ENCODE assay signal across 2 cellular contexts in genomic region chr1:12658531-12659453, GRCh38.
TF ChIP-seq lines count a peak whose summit lies in the region.

No MANE protein-coding gene starts in this region.

TF ChIP-seq in HEK293, 187 proteins besides CTCF, POLR2A, EP300 and RAD21:
- TF ChIP-seq IKZF3 (tag by site-specific recombination; IDR thresholded peaks at IDR 0.05) (peak; percentile 61; the same call in 1 of the 2 replicates), ZNF692 (tag by site-specific recombination; IDR thresholded peaks at IDR 0.05) (0 out of 2 replicates have a peak, but pooled peaks have one; percentile 28), ZNF391 (tag by site-specific recombination; IDR thresholded peaks at IDR 0.05; ENCODE audit: borderline replicate concordance, low read depth) (peak; percentile 41; the same call in 1 of the 2 replicates), ZNF2 (tag by site-specific recombination; IDR thresholded peaks at IDR 0.05) (peak; percentile 47; the same call in 1 of the 2 replicates), ZNF335 (tag by site-specific recombination; conservative IDR thresholded peaks at IDR 0.05) (peak; percentile 62), ZNF654 (tag by site-specific recombination; IDR thresholded peaks at IDR 0.05; ENCODE audit: low read depth) (peak; percentile 94), SETDB1 (IDR thresholded peaks at IDR 0.05; ENCODE audit: insufficient read length, low read length) (no peak), ATF2 (tag by site-specific recombination; IDR thresholded peaks at IDR 0.05; ENCODE audit: low read depth) (no peak), ZNF366 (tag by site-specific recombination; conservative IDR thresholded peaks at IDR 0.05) (peak; percentile 69)
- TF ChIP-seq, protein P1, sequence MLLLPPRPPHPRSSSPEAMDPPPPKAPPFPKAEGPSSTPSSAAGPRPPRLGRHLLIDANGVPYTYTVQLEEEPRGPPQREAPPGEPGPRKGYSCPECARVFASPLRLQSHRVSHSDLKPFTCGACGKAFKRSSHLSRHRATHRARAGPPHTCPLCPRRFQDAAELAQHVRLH (tag by site-specific recombination; IDR thresholded peaks at IDR 0.05) = 0 out of 2 replicates have a peak, but pooled peaks have one; percentile 33
TF ChIP-seq in HEK293: peak in this region for 8.

TF ChIP-seq in HepG2, 621 proteins besides CTCF, POLR2A, EP300 and RAD21 (continues in another document):
- TF ChIP-seq ZNF292 (CRISPR knock-in tag; IDR thresholded peaks at IDR 0.05; ENCODE audit: borderline replicate concordance, low read depth) = no peak
- peak; percentile 96 for TF ChIP-seq SMC3 (IDR thresholded peaks at IDR 0.05; ENCODE audit: low read length)
- TF ChIP-seq KAT8 (CRISPR knock-in tag; IDR thresholded peaks at IDR 0.05) = 0 out of 2 replicates have a peak, but pooled peaks have one; percentile 17
- no peak for TF ChIP-seq TGIF2 (CRISPR knock-in tag; IDR thresholded peaks at IDR 0.05)
- TF ChIP-seq RXRA (CRISPR knock-in tag; IDR thresholded peaks at IDR 0.05) = no peak
- TF ChIP-seq MED8 (CRISPR knock-in tag; IDR thresholded peaks at IDR 0.05; ENCODE audit: insufficient replicate concordance) = no peak
- peak; percentile 88 for TF ChIP-seq RFX1 (IDR thresholded peaks at IDR 0.05)
- TF ChIP-seq IRF2 (CRISPR knock-in tag; IDR thresholded peaks at IDR 0.05) = 0 out of 2 replicates have a peak, but pooled peaks have one; percentile 32
- TF ChIP-seq, protein P2, sequence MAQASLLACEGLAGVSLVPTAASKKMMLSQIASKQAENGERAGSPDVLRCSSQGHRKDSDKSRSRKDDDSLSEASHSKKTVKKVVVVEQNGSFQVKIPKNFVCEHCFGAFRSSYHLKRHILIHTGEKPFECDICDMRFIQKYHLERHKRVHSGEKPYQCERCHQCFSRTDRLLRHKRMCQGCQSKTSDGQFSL (CRISPR knock-in tag; IDR thresholded peaks at IDR 0.05) = no peak
- no peak for TF ChIP-seq ZNF598 (CRISPR knock-in tag; IDR thresholded peaks at IDR 0.05; ENCODE audit: borderline replicate concordance)
- no peak for TF ChIP-seq ZNF792 (CRISPR knock-in tag; IDR thresholded peaks at IDR 0.05)
- TF ChIP-seq, protein P3, sequence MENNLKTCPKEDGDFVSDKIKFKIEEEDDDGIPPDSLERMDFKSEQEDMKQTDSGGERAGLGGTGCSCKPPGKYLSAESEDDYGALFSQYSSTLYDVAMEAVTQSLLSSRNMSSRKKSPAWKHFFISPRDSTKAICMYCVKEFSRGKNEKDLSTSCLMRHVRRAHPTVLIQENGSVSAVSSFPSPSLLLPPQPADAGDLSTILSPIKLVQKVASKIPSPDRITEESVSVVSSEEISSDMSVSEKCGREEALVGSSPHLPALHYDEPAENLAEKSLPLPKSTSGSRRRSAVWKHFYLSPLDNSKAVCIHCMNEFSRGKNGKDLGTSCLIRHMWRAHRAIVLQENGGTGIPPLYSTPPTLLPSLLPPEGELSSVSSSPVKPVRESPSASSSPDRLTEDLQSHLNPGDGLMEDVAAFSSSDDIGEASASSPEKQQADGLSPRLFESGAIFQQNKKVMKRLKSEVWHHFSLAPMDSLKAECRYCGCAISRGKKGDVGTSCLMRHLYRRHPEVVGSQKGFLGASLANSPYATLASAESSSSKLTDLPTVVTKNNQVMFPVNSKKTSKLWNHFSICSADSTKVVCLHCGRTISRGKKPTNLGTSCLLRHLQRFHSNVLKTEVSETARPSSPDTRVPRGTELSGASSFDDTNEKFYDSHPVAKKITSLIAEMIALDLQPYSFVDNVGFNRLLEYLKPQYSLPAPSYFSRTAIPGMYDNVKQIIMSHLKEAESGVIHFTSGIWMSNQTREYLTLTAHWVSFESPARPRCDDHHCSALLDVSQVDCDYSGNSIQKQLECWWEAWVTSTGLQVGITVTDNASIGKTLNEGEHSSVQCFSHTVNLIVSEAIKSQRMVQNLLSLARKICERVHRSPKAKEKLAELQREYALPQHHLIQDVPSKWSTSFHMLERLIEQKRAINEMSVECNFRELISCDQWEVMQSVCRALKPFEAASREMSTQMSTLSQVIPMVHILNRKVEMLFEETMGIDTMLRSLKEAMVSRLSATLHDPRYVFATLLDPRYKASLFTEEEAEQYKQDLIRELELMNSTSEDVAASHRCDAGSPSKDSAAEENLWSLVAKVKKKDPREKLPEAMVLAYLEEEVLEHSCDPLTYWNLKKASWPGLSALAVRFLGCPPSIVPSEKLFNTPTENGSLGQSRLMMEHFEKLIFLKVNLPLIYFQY (CRISPR knock-in tag; IDR thresholded peaks at IDR 0.05; ENCODE audit: borderline replicate concordance) = 0 out of 2 replicates have a peak, but pooled peaks have one; percentile 44
- TF ChIP-seq, protein P4, sequence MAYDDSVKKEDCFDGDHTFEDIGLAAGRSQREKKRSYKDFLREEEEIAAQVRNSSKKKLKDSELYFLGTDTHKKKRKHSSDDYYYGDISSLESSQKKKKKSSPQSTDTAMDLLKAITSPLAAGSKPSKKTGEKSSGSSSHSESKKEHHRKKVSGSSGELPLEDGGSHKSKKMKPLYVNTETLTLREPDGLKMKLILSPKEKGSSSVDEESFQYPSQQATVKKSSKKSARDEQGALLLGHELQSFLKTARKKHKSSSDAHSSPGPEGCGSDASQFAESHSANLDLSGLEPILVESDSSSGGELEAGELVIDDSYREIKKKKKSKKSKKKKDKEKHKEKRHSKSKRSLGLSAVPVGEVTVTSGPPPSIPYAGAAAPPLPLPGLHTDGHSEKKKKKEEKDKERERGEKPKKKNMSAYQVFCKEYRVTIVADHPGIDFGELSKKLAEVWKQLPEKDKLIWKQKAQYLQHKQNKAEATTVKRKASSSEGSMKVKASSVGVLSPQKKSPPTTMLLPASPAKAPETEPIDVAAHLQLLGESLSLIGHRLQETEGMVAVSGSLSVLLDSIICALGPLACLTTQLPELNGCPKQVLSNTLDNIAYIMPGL (CRISPR knock-in tag; IDR thresholded peaks at IDR 0.05; ENCODE audit: borderline replicate concordance in 1 of 2, low read depth in 1 of 2) = no peak
- TF ChIP-seq PPARG (CRISPR knock-in tag; conservative IDR thresholded peaks at IDR 0.05) = 0 out of 2 replicates have a peak, but pooled peaks have one; percentile 22
- TF ChIP-seq SMARCC2 (IDR thresholded peaks at IDR 0.05) = no peak
- TF ChIP-seq HIVEP1 (CRISPR knock-in tag; IDR thresholded peaks at IDR 0.05) = no peak
- TF ChIP-seq RFX3 (CRISPR knock-in tag; IDR thresholded peaks at IDR 0.05) = peak; percentile 98
- TF ChIP-seq ZNF30 (CRISPR knock-in tag; IDR thresholded peaks at IDR 0.05) = no peak
- TF ChIP-seq KDM2A (CRISPR knock-in tag; IDR thresholded peaks at IDR 0.05; ENCODE audit: borderline replicate concordance, low read depth) = no peak
- no peak for TF ChIP-seq BRCA1 (CRISPR knock-in tag; IDR thresholded peaks at IDR 0.05)
- TF ChIP-seq CHCHD3 (CRISPR knock-in tag; IDR thresholded peaks at IDR 0.05) = no peak
- TF ChIP-seq ZBTB38 (CRISPR knock-in tag; IDR thresholded peaks at IDR 0.05) = no peak
- TF ChIP-seq ZFY (CRISPR knock-in tag; IDR thresholded peaks at IDR 0.05) = no peak
- TF ChIP-seq MIXL1 (CRISPR knock-in tag; IDR thresholded peaks at IDR 0.05) = 0 out of 2 replicates have a peak, but pooled peaks have one; percentile 46
- TF ChIP-seq ARID5B (CRISPR knock-in tag; IDR thresholded peaks at IDR 0.05) = 0 out of 2 replicates have a peak, but pooled peaks have one; percentile 9
- TF ChIP-seq CREB1 (IDR thresholded peaks at IDR 0.05) = peak; percentile 58; the same call in 1 of the 2 replicates
- TF ChIP-seq CREB1 (CRISPR knock-in tag; IDR thresholded peaks at IDR 0.05) = peak; percentile 65; the same call in 1 of the 2 replicates
- TF ChIP-seq, protein P5, sequence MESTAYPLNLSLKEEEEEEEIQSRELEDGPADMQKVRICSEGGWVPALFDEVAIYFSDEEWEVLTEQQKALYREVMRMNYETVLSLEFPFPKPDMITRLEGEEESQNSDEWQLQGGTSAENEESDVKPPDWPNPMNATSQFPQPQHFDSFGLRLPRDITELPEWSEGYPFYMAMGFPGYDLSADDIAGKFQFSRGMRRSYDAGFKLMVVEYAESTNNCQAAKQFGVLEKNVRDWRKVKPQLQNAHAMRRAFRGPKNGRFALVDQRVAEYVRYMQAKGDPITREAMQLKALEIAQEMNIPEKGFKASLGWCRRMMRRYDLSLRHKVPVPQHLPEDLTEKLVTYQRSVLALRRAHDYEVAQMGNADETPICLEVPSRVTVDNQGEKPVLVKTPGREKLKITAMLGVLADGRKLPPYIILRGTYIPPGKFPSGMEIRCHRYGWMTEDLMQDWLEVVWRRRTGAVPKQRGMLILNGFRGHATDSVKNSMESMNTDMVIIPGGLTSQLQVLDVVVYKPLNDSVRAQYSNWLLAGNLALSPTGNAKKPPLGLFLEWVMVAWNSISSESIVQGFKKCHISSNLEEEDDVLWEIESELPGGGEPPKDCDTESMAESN (CRISPR knock-in tag; conservative IDR thresholded peaks at IDR 0.05) = peak; percentile 91; the same call in 1 of the 2 replicates
- peak; percentile 12; the same call in 1 of the 2 replicates for TF ChIP-seq SOX5 (CRISPR knock-in tag; IDR thresholded peaks at IDR 0.05; ENCODE audit: borderline replicate concordance)
- no peak for TF ChIP-seq LCORL (IDR thresholded peaks at IDR 0.05)
- TF ChIP-seq LCORL (CRISPR knock-in tag; IDR thresholded peaks at IDR 0.05) = no peak
- TF ChIP-seq, protein P6, sequence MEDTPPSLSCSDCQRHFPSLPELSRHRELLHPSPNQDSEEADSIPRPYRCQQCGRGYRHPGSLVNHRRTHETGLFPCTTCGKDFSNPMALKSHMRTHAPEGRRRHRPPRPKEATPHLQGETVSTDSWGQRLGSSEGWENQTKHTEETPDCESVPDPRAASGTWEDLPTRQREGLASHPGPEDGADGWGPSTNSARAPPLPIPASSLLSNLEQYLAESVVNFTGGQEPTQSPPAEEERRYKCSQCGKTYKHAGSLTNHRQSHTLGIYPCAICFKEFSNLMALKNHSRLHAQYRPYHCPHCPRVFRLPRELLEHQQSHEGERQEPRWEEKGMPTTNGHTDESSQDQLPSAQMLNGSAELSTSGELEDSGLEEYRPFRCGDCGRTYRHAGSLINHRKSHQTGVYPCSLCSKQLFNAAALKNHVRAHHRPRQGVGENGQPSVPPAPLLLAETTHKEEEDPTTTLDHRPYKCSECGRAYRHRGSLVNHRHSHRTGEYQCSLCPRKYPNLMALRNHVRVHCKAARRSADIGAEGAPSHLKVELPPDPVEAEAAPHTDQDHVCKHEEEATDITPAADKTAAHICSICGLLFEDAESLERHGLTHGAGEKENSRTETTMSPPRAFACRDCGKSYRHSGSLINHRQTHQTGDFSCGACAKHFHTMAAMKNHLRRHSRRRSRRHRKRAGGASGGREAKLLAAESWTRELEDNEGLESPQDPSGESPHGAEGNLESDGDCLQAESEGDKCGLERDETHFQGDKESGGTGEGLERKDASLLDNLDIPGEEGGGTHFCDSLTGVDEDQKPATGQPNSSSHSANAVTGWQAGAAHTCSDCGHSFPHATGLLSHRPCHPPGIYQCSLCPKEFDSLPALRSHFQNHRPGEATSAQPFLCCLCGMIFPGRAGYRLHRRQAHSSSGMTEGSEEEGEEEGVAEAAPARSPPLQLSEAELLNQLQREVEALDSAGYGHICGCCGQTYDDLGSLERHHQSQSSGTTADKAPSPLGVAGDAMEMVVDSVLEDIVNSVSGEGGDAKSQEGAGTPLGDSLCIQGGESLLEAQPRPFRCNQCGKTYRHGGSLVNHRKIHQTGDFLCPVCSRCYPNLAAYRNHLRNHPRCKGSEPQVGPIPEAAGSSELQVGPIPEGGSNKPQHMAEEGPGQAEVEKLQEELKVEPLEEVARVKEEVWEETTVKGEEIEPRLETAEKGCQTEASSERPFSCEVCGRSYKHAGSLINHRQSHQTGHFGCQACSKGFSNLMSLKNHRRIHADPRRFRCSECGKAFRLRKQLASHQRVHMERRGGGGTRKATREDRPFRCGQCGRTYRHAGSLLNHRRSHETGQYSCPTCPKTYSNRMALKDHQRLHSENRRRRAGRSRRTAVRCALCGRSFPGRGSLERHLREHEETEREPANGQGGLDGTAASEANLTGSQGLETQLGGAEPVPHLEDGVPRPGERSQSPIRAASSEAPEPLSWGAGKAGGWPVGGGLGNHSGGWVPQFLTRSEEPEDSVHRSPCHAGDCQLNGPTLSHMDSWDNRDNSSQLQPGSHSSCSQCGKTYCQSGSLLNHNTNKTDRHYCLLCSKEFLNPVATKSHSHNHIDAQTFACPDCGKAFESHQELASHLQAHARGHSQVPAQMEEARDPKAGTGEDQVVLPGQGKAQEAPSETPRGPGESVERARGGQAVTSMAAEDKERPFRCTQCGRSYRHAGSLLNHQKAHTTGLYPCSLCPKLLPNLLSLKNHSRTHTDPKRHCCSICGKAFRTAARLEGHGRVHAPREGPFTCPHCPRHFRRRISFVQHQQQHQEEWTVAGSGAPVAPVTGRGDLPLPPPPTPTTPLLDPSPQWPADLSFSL (CRISPR knock-in tag; IDR thresholded peaks at IDR 0.05) = no peak
- TF ChIP-seq ZNF747 (CRISPR knock-in tag; IDR thresholded peaks at IDR 0.05; ENCODE audit: borderline replicate concordance) = no peak
- no peak for TF ChIP-seq MAFF (IDR thresholded peaks at IDR 0.05; ENCODE audit: low read depth, low read length)
- TF ChIP-seq SAP130 (CRISPR knock-in tag; IDR thresholded peaks at IDR 0.05; ENCODE audit: low read depth) = peak; percentile 31; the same call in 1 of the 2 replicates
- TF ChIP-seq ETV5 (CRISPR knock-in tag; IDR thresholded peaks at IDR 0.05; ENCODE audit: borderline replicate concordance) = peak; percentile 12; the same call in 1 of the 2 replicates
